ENCODE assay signal across 18 cellular contexts in genomic region chr14:100588671-100589070, GRCh38. TPM values are rescaled to one million over a fixed set of nuclear protein-coding genes. Genes with fewer than 3 reads are reported as not detected.
DNase-seq lines count a peak whose midpoint lies in the region; TF ChIP-seq lines count a peak whose summit lies in the region.
"Had no signal": no experiment of that assay in that cellular context is flagged by ENCODE, and none has a peak within 500 bp of the region (broad histone marks: within the 10 kb centered on the region; RNA-seq: fewer than 3 reads in every experiment).

No MANE protein-coding gene starts in this region.

- DNase-seq in G401 (ENCODE audit: low spot score) = peak; percentile 91
- DNase-seq in neural crest cell (ENCODE audit: low read depth, low spot score) = no peak
- DNase-seq in DMS79 treated with DMSO at 0.1 percent for 48 hours (lab: John Stamatoyannopoulos, UW) = no peak
- DNase-seq in chondrocyte (ENCODE audit: low spot score) = no peak
- no peak for DNase-seq in GDM1 (lab: John Stamatoyannopoulos, UW)
- DNase-seq: activated CD4-positive, alpha-beta T cell treated with anti-CD3 and anti-CD28 coated beads, Interleukin-2, amount 50 U/mL, for 4 hours; activated gamma-delta T cell treated with Interleukin-2 at 50 U/mL for 16 hours; NCI-H1048; nucleus accumbens; SIG-M5; small intestine; stimulated activated naive CD8-positive, alpha-beta T cell treated with anti-CD3 and anti-CD28 coated beads, Interleukin-15, amount 100 ng/mL, for 72 hours; T1000 had no signal

- H3K27ac ChIP-seq in BLaER1 treated with 17β-estradiol and CSF1 and Interleukin-3, amounts not matched to agents 10 nM and 100 nM = no peak overlapping the region
- H3K27ac ChIP-seq: cardiac muscle cell, vagina had no signal

- H3K4me3 Mint-ChIP-seq in brain = peak overlapping the region; percentile 79 to 85 (median 79)
- H3K4me3 Mint-ChIP-seq in neural crest cell = peak overlapping the region; percentile 70
- H3K4me3 Mint-ChIP-seq in chondrocyte (ENCODE audit: unreplicated experiment) = no peak overlapping the region

- H3K27me3 ChIP-seq in BLaER1 treated with 17β-estradiol and CSF1 and Interleukin-3, amounts not matched to agents 10 nM and 100 nM = peaks cover 15 to 32% (median 22%) of the 10 kb centered on the region in 11 experiments; a peak in 21 of 22 replicates
- H3K27me3 ChIP-seq: vagina had no signal

- no peaks in the 10 kb centered on the region for H3K36me3 ChIP-seq in BLaER1 treated with 17β-estradiol and CSF1 and Interleukin-3, amounts not matched to agents 10 nM and 100 nM
- H3K36me3 ChIP-seq: cardiac muscle cell, HAP-1, vagina had no signal

- H3K4me1 ChIP-seq in BLaER1 treated with 17β-estradiol and CSF1 and Interleukin-3, amounts not matched to agents 10 nM and 100 nM = peaks cover 11 to 43% (median 38%) of the 10 kb centered on the region in 10 experiments; a peak in 19 of 20 replicates
- H3K4me1 ChIP-seq: HAP-1 had no signal

- in situ Hi-C loops in G401 (cut with HindIII; ENCODE audit: low sequenced_read_pairs) = no loop called here

- TF ChIP-seq CTCF in brain (conservative IDR thresholded peaks at IDR 0.05) (no peak), neural crest cell (conservative IDR thresholded peaks at IDR 0.05) (no peak), chondrocyte (IDR thresholded peaks at IDR 0.05) (no peak)

- H3K4me1 Mint-ChIP-seq in brain (peaks cover 36% of the 10 kb centered on the region), neural crest cell (no peaks in the 10 kb centered on the region), chondrocyte (ENCODE audit: low read depth) (peaks cover 11% of the 10 kb centered on the region)
- H3K4me1 Mint-ChIP-seq: stimulated activated naive CD8-positive, alpha-beta T cell treated with anti-CD3 and anti-CD28 coated beads, Interleukin-15, amount 100 ng/mL, for 72 hours had no signal

- H3K9me3 ChIP-seq in BLaER1 treated with 17β-estradiol and CSF1 and Interleukin-3, amounts not matched to agents 10 nM and 100 nM (replicated peaks in 1 of 11) = no peaks in the 10 kb centered on the region
- H3K9me3 ChIP-seq: HAP-1, vagina had no signal

- H3K9me3 Mint-ChIP-seq in brain (peaks cover 0 to 4% (median 0%) of the 10 kb centered on the region in 5 experiments), neural crest cell (no peaks in the 10 kb centered on the region), chondrocyte (ENCODE audit: low read depth) (no peaks in the 10 kb centered on the region)
- H3K9me3 Mint-ChIP-seq: stimulated activated naive CD8-positive, alpha-beta T cell treated with anti-CD3 and anti-CD28 coated beads, Interleukin-15, amount 100 ng/mL, for 72 hours had no signal

- no peak overlapping the region for H3K4me3 ChIP-seq in BLaER1 treated with 17β-estradiol and CSF1 and Interleukin-3, amounts not matched to agents 10 nM and 100 nM
- H3K4me3 ChIP-seq: cardiac muscle cell, HAP-1, vagina had no signal

- H3K27ac Mint-ChIP-seq in brain (peak overlapping the region; percentile 58 to 96 (median 74)), neural crest cell (ENCODE audit: unreplicated experiment) (no peak overlapping the region), chondrocyte (ENCODE audit: unreplicated experiment) (no peak overlapping the region)
- H3K27ac Mint-ChIP-seq: stimulated activated naive CD8-positive, alpha-beta T cell treated with anti-CD3 and anti-CD28 coated beads, Interleukin-15, amount 100 ng/mL, for 72 hours had no signal

- H3K36me3 Mint-ChIP-seq in brain (no peaks in the 10 kb centered on the region), neural crest cell (ENCODE audit: low read depth) (no peaks in the 10 kb centered on the region), chondrocyte (ENCODE audit: low read depth) (no peaks in the 10 kb centered on the region)

- peaks cover 0 to 13% (median 0%) of the 10 kb centered on the region in 11 experiments; a peak in 5 of 22 replicates for H4K20me1 ChIP-seq in BLaER1 treated with 17β-estradiol and CSF1 and Interleukin-3, amounts not matched to agents 10 nM and 100 nM

- H3K27me3 Mint-ChIP-seq in brain = peaks cover 2% of the 10 kb centered on the region
- peaks cover 45% of the 10 kb centered on the region for H3K27me3 Mint-ChIP-seq in neural crest cell (ENCODE audit: low read depth)
- peaks cover 14% of the 10 kb centered on the region for H3K27me3 Mint-ChIP-seq in chondrocyte (ENCODE audit: low read depth)

- peak overlapping the region in 9 of 11 experiments; percentile 93 to 100 (median 99); a peak in 18 of 22 replicates for H3K4me2 ChIP-seq in BLaER1 treated with 17β-estradiol and CSF1 and Interleukin-3, amounts not matched to agents 10 nM and 100 nM

- H3K9ac ChIP-seq in BLaER1 treated with 17β-estradiol and CSF1 and Interleukin-3, amounts not matched to agents 10 nM and 100 nM = 0 out of 22 replicates have a peak overlapping the region, but pooled peaks of 1 of the 11 experiments have one; percentile 18

RNA-seq across cellular contexts. Expression of gene BEGAIN, which starts 1.5 kb away (rescaled TPM):
- 0.31 and 1.3 TPM in 2 replicates for total RNA-seq in G401 (2014; rRNA removed; shearing (Covaris generic))
- 19.3 TPM for polyA plus RNA-seq in brain (ENCODE audit: insufficient read depth, low read depth, low replicate concordance)
- total RNA-seq in neural crest cell (3.0 and 4.8 TPM in 2 replicates), chondrocyte (5.1 to 6.5 TPM (median 6.5 TPM) in 3 replicates)
- total RNA-seq: cardiac muscle cell had no signal
- polyA plus RNA-seq: cardiac muscle cell had no signal

Comparison
In these comparisons a context has a peak if more than half of its experiments do, and no peak if none do; other contexts are left out.
1. H3K27ac Mint-ChIP-seq: peak in brain (5 of 5); none in neural crest cell (single experiment) and chondrocyte (single experiment).